Comparison of ENCODE assay signal across 27 cellular contexts in the genomic region with DNA sequence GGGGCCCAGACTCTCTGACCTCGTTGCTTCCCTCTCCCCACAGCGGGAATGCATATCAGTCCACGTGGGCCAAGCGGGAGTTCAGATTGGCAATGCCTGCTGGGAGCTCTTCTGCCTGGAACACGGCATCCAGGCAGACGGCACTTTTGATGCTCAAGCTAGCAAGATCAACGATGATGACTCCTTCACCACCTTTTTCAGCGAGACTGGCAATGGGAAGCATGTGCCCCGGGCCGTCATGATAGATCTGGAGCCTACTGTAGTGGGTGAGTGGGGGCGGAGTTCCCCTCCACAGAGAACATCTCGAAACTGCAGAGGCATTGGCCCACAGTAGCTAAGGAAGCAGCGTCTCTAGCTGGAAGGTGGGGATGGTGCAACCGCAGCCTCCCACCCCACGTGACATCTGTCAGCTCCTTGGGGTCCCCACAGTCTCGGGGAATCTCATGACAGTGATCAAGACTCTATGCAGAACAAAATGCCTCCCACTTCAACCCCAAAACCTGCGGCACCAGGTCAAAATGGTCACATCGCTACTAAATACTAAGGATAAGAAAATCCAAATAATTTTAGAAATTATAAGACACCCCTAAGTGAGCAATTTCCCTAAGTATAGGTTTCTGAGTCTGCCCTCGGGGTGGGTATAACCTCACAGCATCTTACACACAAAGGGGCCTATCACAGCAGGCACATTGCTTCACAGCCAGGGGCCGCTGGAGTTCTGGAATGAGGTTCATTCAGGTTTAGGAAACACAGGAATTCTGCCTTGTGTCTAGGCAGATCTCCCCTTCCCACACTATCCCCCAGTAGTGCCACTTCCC. TPM values are rescaled to one million over a fixed set of nuclear protein-coding genes. Genes with fewer than 3 reads are reported as not detected.
DNase-seq lines count a peak whose midpoint lies in the region; ATAC-seq, FAIRE-seq and TF ChIP-seq lines count a peak whose summit lies in the region.
"Had no signal": no experiment of that assay in that cellular context is flagged by ENCODE, and none has a peak within 500 bp of the region (broad histone marks: within the 10 kb centered on the region; RNA-seq: fewer than 3 reads in every experiment).

No MANE protein-coding gene starts in this region.

- H3K4me1 ChIP-seq in H9 (ENCODE audit: insufficient read depth, low read length) (peaks cover 3% of the 10 kb centered on the region; the same call in 1 of the 2 replicates), K562 (replicated peaks in 1 of 2; ENCODE audit: control insufficient read depth in 2 of 2, insufficient read depth in 2 of 2, low read length in 2 of 2) (peaks cover 0 to 1% of the 10 kb centered on the region in 2 experiments; a peak in 1 of 5 replicates), psoas muscle (peaks cover 54% of the 10 kb centered on the region)

- H3K27ac Mint-ChIP-seq in H9: no peak overlapping the region
- H3K27ac Mint-ChIP-seq: activated CD8-positive, alpha-beta memory T cell treated with anti-CD3 and anti-CD28 coated beads, Interleukin-2, amount 10 ng/mL, durations not matched to agents 7 days and 5 days; activated T-helper 1 cell treated with anti-CD3 and anti-CD28 coated beads, Interleukin-12 subunit alpha, Interleukin-12 subunit beta, Interleukin-2, Interleukin-4 antibody, amounts not matched to agents 30 ng/mL and 10 ng/mL and 1 ng/mL, durations not matched to agents 14 hours and 24 hours and 36 hours had no signal

- H2AFZ ChIP-seq in H9 (ENCODE audit: low read length): no peak overlapping the region
- no peak overlapping the region for H2AFZ ChIP-seq in K562 (ENCODE audit: low read depth, low read length)

- no peak overlapping the region for H3K23ac ChIP-seq in H9 (ENCODE audit: insufficient read length, low read depth, low read length)

- CTCF ChIA-PET in K562 (lab: Yijun Ruan, JAX; ENCODE audit: low intra/inter-chr PET ratio) (no interaction called here), HEK293T (lab: Yijun Ruan, JAX) (no interaction called here)

- H3K27me3 ChIP-seq in H9 (ENCODE audit: insufficient read depth, low read length) (no peaks in the 10 kb centered on the region), K562 (ENCODE audit: control insufficient read depth in 2 of 2, insufficient read depth in 2 of 2, low read length in 2 of 2) (peaks cover 9 to 20% of the 10 kb centered on the region in 2 experiments; a peak in 3 of 5 replicates), psoas muscle (ENCODE audit: insufficient read depth in 3 of 3, low read length in 2 of 3) (no peaks in the 10 kb centered on the region)

- H2BK5ac ChIP-seq in H9 (ENCODE audit: insufficient read length, low read length): no peak overlapping the region

- H3K14ac ChIP-seq in H9 (ENCODE audit: insufficient read depth, low read length): no peak overlapping the region

- no TSS peak for BruUV-seq in K562 (replicated peaks; lab: Mats Ljungman, UMichigan)

- peak; percentile 47 for DNase-seq in H9
- DNase-seq in K562 (ENCODE audit: extremely low read depth in 1 of 4, low spot score in 3 of 4): no peak
- DNase-seq in head of caudate nucleus: peak in 26 of 42 donors; percentile 29 to 77 (median 50)
- no peak for DNase-seq in retinal pigment epithelial cell (ENCODE audit: low read depth)
- no peak for DNase-seq in psoas muscle
- no peak for DNase-seq in AML-193 (lab: John Stamatoyannopoulos, UW)
- no peak for DNase-seq in HEK293T (ENCODE audit: extremely low spot score)
- DNase-seq: activated CD4-positive, alpha-beta T cell treated with anti-CD3 and anti-CD28 coated beads, Interleukin-2, amount 50 U/mL, for 1 hour; activated CD8-positive, alpha-beta memory T cell treated with anti-CD3 and anti-CD28 coated beads, Interleukin-2, amount 10 ng/mL, durations not matched to agents 7 days and 5 days; activated naive CD4-positive, alpha-beta T cell treated with anti-CD3 and anti-CD28 coated beads, Interleukin-2, amount 50 U/mL, for 16 hours; central memory CD4-positive, alpha-beta T cell; erythroblast; hypothalamus; Karpas-422; NCI-H1694; NCI-H2171; NCI-H510A treated with DMSO at 0.1 percent for 48 hours; T-helper 2 cell; trophoblast cell had no signal

- H3K18ac ChIP-seq in H9 (ENCODE audit: insufficient read length, low read depth, low read length): no peak overlapping the region

- H4K20me1 ChIP-seq in H9 (ENCODE audit: control insufficient read depth, insufficient read depth, insufficient read length) (no peaks in the 10 kb centered on the region), K562 (replicated peaks; ENCODE audit: control insufficient read depth, insufficient read depth, low read length) (no peaks in the 10 kb centered on the region)

- no peaks in the 10 kb centered on the region for H3K79me1 ChIP-seq in H9 (ENCODE audit: insufficient read depth, low read depth, low read length, poor library complexity, severe bottlenecking)

- FAIRE-seq in K562 (lab: Jason Lieb, UNC): peak; percentile 23
- FAIRE-seq: frontal cortex, H54, HTR-8/SVneo, keratinocyte had no signal

- H3K27ac ChIP-seq in H9 (ENCODE audit: insufficient read length, low read depth, low read length): no peak overlapping the region
- H3K27ac ChIP-seq in K562 (ENCODE audit: extremely low read depth, low read depth, low read length): no peak overlapping the region
- no peak overlapping the region for H3K27ac ChIP-seq in psoas muscle
- H3K27ac ChIP-seq: VCaP had no signal

- no peaks in the 10 kb centered on the region for H3K23me2 ChIP-seq in H9 (ENCODE audit: insufficient read length, low read depth, low read length, poor library complexity, severe bottlenecking)

- WGBS in H9 (ENCODE audit: extremely low coverage, insufficient read length, low lambda C conversion rate): no CpG with 5 or more reads among the region's 20 CpGs
- WGBS in K562 (ENCODE audit: insufficient coverage, low coverage, missing lambda C conversion rate): 37% methylated on average over 20 of the region's 20 CpGs
- 75 to 86% (median 84%) methylated on average over 20 of the region's 20 CpGs for WGBS in psoas muscle, 3 donors

- H3K9ac ChIP-seq in H9 (ENCODE audit: extremely low read depth, insufficient read length, low read length) (no peak overlapping the region), K562 (ENCODE audit: insufficient read depth in 1 of 2, low read depth in 2 of 2, low read length in 2 of 2) (no peak overlapping the region)

- H3K9me3 ChIP-seq in H9 (ENCODE audit: control insufficient read depth, low read depth, low read length) (no peaks in the 10 kb centered on the region), K562 (replicated peaks; ENCODE audit: control insufficient read depth, insufficient read depth, low read depth, low read length) (no peaks in the 10 kb centered on the region), psoas muscle (no peaks in the 10 kb centered on the region)

- no peak overlapping the region for H4K5ac ChIP-seq in H9 (ENCODE audit: insufficient read length, low read depth, low read length)

- no peaks in the 10 kb centered on the region for H3K79me2 ChIP-seq in H9 (ENCODE audit: insufficient read depth, low read length)
- no peaks in the 10 kb centered on the region for H3K79me2 ChIP-seq in K562 (ENCODE audit: control insufficient read depth, insufficient read depth, low read length)

- no peak overlapping the region for H2BK15ac ChIP-seq in H9 (ENCODE audit: low read depth, low read length)

- no peak for TF ChIP-seq EP300 in K562 (IDR thresholded peaks at IDR 0.05; ENCODE audit: low read length)

- H3K4me2 ChIP-seq in H9 (ENCODE audit: insufficient read depth, insufficient read length, low read length) (no peak overlapping the region), K562 (ENCODE audit: insufficient read depth, low read length) (no peak overlapping the region)

- no peak overlapping the region for H2AK5ac ChIP-seq in H9 (ENCODE audit: insufficient read length, low read length)

- no peak for TF ChIP-seq POLR2A in K562 (conservative IDR thresholded peaks at IDR 0.05)

- H2BK120ac ChIP-seq in H9 (ENCODE audit: low read depth, low read length, poor library complexity, severe bottlenecking): no peak overlapping the region

- H3K36me3 ChIP-seq in K562 (ENCODE audit: control insufficient read depth, insufficient read depth, low read length): no peaks in the 10 kb centered on the region
- H3K36me3 ChIP-seq in psoas muscle (ENCODE audit: insufficient read depth in 1 of 2, low read depth in 1 of 2): peaks cover 0 to 45% of the 10 kb centered on the region in 2 donors

- H3K4me3 ChIP-seq in K562 (no peak overlapping the region), retinal pigment epithelial cell (ENCODE audit: low read length) (no peak overlapping the region), psoas muscle (no peak overlapping the region)
- H3K4me3 ChIP-seq: lung had no signal

- H3K4me3 Mint-ChIP-seq in H9: no peak overlapping the region
- H3K4me3 Mint-ChIP-seq: activated CD8-positive, alpha-beta memory T cell treated with anti-CD3 and anti-CD28 coated beads, Interleukin-2, amount 10 ng/mL, durations not matched to agents 7 days and 5 days; activated T-helper 1 cell treated with anti-CD3 and anti-CD28 coated beads, Interleukin-12 subunit alpha, Interleukin-12 subunit beta, Interleukin-2, Interleukin-4 antibody, amounts not matched to agents 30 ng/mL and 10 ng/mL and 1 ng/mL, durations not matched to agents 14 hours and 24 hours and 36 hours had no signal

- peaks cover 2% of the 10 kb centered on the region for H3K27me3 Mint-ChIP-seq in H9 (ENCODE audit: low read depth)
- H3K27me3 Mint-ChIP-seq: activated CD8-positive, alpha-beta memory T cell treated with anti-CD3 and anti-CD28 coated beads, Interleukin-2, amount 10 ng/mL, durations not matched to agents 7 days and 5 days had no signal

- no peak overlapping the region for H3K4ac ChIP-seq in H9 (ENCODE audit: low read depth, low read length)

- no peaks in the 10 kb centered on the region for H3K9me3 Mint-ChIP-seq in H9
- H3K9me3 Mint-ChIP-seq: activated T-helper 1 cell treated with anti-CD3 and anti-CD28 coated beads, Interleukin-12 subunit alpha, Interleukin-12 subunit beta, Interleukin-2, Interleukin-4 antibody, amounts not matched to agents 30 ng/mL and 10 ng/mL and 1 ng/mL, durations not matched to agents 14 hours and 24 hours and 36 hours had no signal

- no peak overlapping the region for H2BK12ac ChIP-seq in H9 (ENCODE audit: insufficient read length, low read depth, low read length)

- ATAC-seq in K562: no peak
- ATAC-seq in psoas muscle: no peak
- ATAC-seq: activated CD8-positive, alpha-beta memory T cell treated with anti-CD3 and anti-CD28 coated beads, Interleukin-2, amount 10 ng/mL, durations not matched to agents 7 days and 5 days; SK-N-SH treated with all-trans-retinoic acid at 6 μM for 48 hours had no signal

- intact Hi-C loops in K562 (cut with micrococcal nuclease) (no loop called here), head of caudate nucleus (cut with DNase I) (no loop called here), psoas muscle (cut with DNase I) (no loop called here)

- no peak for TF ChIP-seq RAD21 in K562 (CRISPR knock-in tag; conservative IDR thresholded peaks at IDR 0.05 in 1 of 2, IDR thresholded peaks at IDR 0.05 in 1 of 2)

- H3K56ac ChIP-seq in H9 (ENCODE audit: insufficient read length, low read depth, low read length): no peak overlapping the region

- H3K36me3 Mint-ChIP-seq in H9 (ENCODE audit: insufficient read depth in 1 of 3, low read depth in 3 of 3): peaks cover 0 to 2% (median 0%) of the 10 kb centered on the region in 3 experiments; a peak in 2 of 7 replicates
- H3K36me3 Mint-ChIP-seq: activated CD8-positive, alpha-beta memory T cell treated with anti-CD3 and anti-CD28 coated beads, Interleukin-2, amount 10 ng/mL, durations not matched to agents 7 days and 5 days had no signal

- no peak overlapping the region for H3T11ph ChIP-seq in H9 (ENCODE audit: low read length)

- no peak overlapping the region for H4K8ac ChIP-seq in H9 (replicated peaks; ENCODE audit: insufficient read length, low read depth, low read length)

- in situ Hi-C loops in K562 (cut with MboI): no loop called here

- H2BK20ac ChIP-seq in H9 (ENCODE audit: low read depth, low read length, poor library complexity, severe bottlenecking): no peak overlapping the region

- H3K9me1 ChIP-seq in K562 (ENCODE audit: control insufficient read depth, insufficient read depth, low read length): no peaks in the 10 kb centered on the region

- no peak overlapping the region for H4K91ac ChIP-seq in H9 (ENCODE audit: insufficient read length, low read depth, low read length)

- POLR2A ChIA-PET in K562 (lab: Yijun Ruan, JAX) (interaction anchor here (0.6 kb wide), 1 partner anchor 1045 kb away, joined by 3 read pairs; no protein-coding TSS in a partner anchor), HEK293T (lab: Yijun Ruan, JAX) (interaction anchor here (0.7 kb wide), 1 partner anchor 28 kb away, joined by 3 read pairs; no protein-coding TSS in a partner anchor)

- TF ChIP-seq CTCF in H9 (conservative IDR thresholded peaks at IDR 0.05) (peak; percentile 29; the same call in 2 of the 3 replicates), K562 (IDR thresholded peaks at IDR 0.05 in 2 of 3, conservative IDR thresholded peaks at IDR 0.05 in 1 of 3; ENCODE audit: insufficient read depth in 2 of 3, low read depth in 1 of 3, low read length in 3 of 3) (peak in 2 of 3 experiments; percentile 32 to 40; a peak in 2 of 6 replicates), retinal pigment epithelial cell (conservative IDR thresholded peaks at IDR 0.05; ENCODE audit: low read depth, low read length) (peak; percentile 12), psoas muscle (IDR thresholded peaks at IDR 0.05) (no peak)

- H3K4me1 Mint-ChIP-seq in H9: peaks cover 11 to 12% of the 10 kb centered on the region in 2 experiments

RNA-seq across cellular contexts. Expression of gene TUBA8, which starts 11.0 kb away (rescaled TPM):
- total RNA-seq in H9 (2021) (1.6 and 2.0 TPM in 2 replicates), K562 (2014; rRNA removed) (0.73 and 0.78 TPM in 2 replicates), K562 (2014; rRNA removed; fragmentation: Illumina TruSeq; extraction: Trizol) (0.48 and 0.65 TPM in 2 replicates), K562 (2015; rRNA removed; fragmentation: Illumina TruSeq; extraction: Trizol) (0.53 and 0.76 TPM in 2 replicates), K562 (2021) (1.0 and 1.4 TPM in 2 replicates), psoas muscle (100 to 1,000 TPM in 3 of 4 donors, 10 to 100 TPM in 1; 80.2 to 150 (median 118) TPM)
- total RNA-seq in K562 (2011; cell fraction: chromatin; rRNA removed; ENCODE audit: low replicate concordance): 1.1 and 2.5 TPM in 2 replicates
- 0.79 and 1.7 TPM in 2 replicates for total RNA-seq in K562 (2011; cell fraction: nucleolus; rRNA removed)
- total RNA-seq in K562 (2011; cell fraction: nucleoplasm; rRNA removed): 1.1 and 1.3 TPM in 2 replicates
- polyA plus RNA-seq in K562 (2011; rRNA removed) (0.65 and 1.2 TPM in 2 replicates), K562 (2014; fragmentation: Illumina TruSeq; extraction: Trizol) (0.86 and 1.1 TPM in 2 replicates), K562 (2014; fragmentation: Nextera tagmentation; extraction: Ambion mirVana) (under 1 TPM; 0.07 to 0.28 TPM), K562 (2014; rRNA removed) (0.60 and 1.3 TPM in 2 replicates), psoas muscle (100 to 1,000 TPM in 2 of 3 donors, 10 to 100 TPM in 1; 38.8 to 142 (median 115) TPM)
- 1.0 and 2.3 TPM in 2 replicates for polyA plus RNA-seq in K562 (2011; cell fraction: cytosol; rRNA removed)
- 2.6 and 3.3 TPM in 2 replicates for polyA plus RNA-seq in K562 (2011; cell fraction: nucleus; rRNA removed)
- polyA plus RNA-seq in K562 (2012): 0.13 and 0.28 TPM in 2 replicates
- polyA minus RNA-seq in K562 (2011; rRNA and poly(A)+ RNA removed): 0.51 and 0.56 TPM in 2 replicates
- polyA minus RNA-seq in K562 (2011; cell fraction: cytosol; rRNA and poly(A)+ RNA removed): 0.91 TPM in 1 of 2 replicates, not detected in the other
- polyA minus RNA-seq in K562 (2011; cell fraction: nucleus; rRNA and poly(A)+ RNA removed): 0.11 and 0.40 TPM in 2 replicates

RNA-seq across cellular contexts. Expression of gene USP18, which starts 28.3 kb away (rescaled TPM):
- total RNA-seq in H9 (2021) (2.8 TPM in 2 replicates), K562 (2014; rRNA removed) (1.2 TPM in 2 replicates), K562 (2014; rRNA removed; fragmentation: Illumina TruSeq; extraction: Trizol) (0.26 and 0.73 TPM in 2 replicates), K562 (2015; rRNA removed; fragmentation: Illumina TruSeq; extraction: Trizol) (0.76 and 0.79 TPM in 2 replicates), K562 (2021) (0.62 and 0.63 TPM in 2 replicates), psoas muscle (1 to 10 TPM; 1.4 to 4.7 (median 2.6) TPM)
- total RNA-seq in K562 (2011; cell fraction: chromatin; rRNA removed; ENCODE audit: low replicate concordance): 0.19 and 0.21 TPM in 2 replicates
- total RNA-seq in K562 (2011; cell fraction: nucleolus; rRNA removed): 0.26 and 0.33 TPM in 2 replicates
- 0.29 TPM in 1 of 2 replicates, not detected in the other for total RNA-seq in K562 (2011; cell fraction: nucleoplasm; rRNA removed)
- polyA plus RNA-seq in K562 (2011; rRNA removed) (0.38 and 0.56 TPM in 2 replicates), K562 (2014; fragmentation: Illumina TruSeq; extraction: Trizol) (0.85 and 0.87 TPM in 2 replicates), K562 (2014; fragmentation: Nextera tagmentation; extraction: Ambion mirVana) (under 1 TPM; 0.30 to 0.55 TPM), K562 (2014; rRNA removed) (0.56 and 0.65 TPM in 2 replicates), psoas muscle (1 to 10 TPM; 1.6 to 4.8 (median 3.2) TPM)
- polyA plus RNA-seq in K562 (2011; cell fraction: cytosol; rRNA removed): 0.31 and 0.48 TPM in 2 replicates
- polyA plus RNA-seq in K562 (2011; cell fraction: nucleus; rRNA removed): 0.24 and 0.50 TPM in 2 replicates
- polyA plus RNA-seq in K562 (2012): 1.3 and 2.6 TPM in 2 replicates
- polyA minus RNA-seq in K562 (2011; rRNA and poly(A)+ RNA removed): 0.36 and 0.63 TPM in 2 replicates
- polyA minus RNA-seq in K562 (2011; cell fraction: cytosol; rRNA and poly(A)+ RNA removed): not detected in 2 replicates
- polyA minus RNA-seq in K562 (2011; cell fraction: nucleus; rRNA and poly(A)+ RNA removed): not detected in 2 replicates

RNA-seq across cellular contexts. Expression of gene PEX26, which starts 43.9 kb away (rescaled TPM):
- total RNA-seq in H9 (2021) (35.4 and 37.0 TPM in 2 replicates), K562 (2014; rRNA removed) (17.4 and 23.3 TPM in 2 replicates), K562 (2014; rRNA removed; fragmentation: Illumina TruSeq; extraction: Trizol) (14.4 and 15.6 TPM in 2 replicates), K562 (2015; rRNA removed; fragmentation: Illumina TruSeq; extraction: Trizol) (12.6 and 13.3 TPM in 2 replicates), K562 (2021) (35.8 and 39.6 TPM in 2 replicates), psoas muscle (10 to 100 TPM; 17.6 to 23.4 (median 19.8) TPM)
- 19.0 and 32.2 TPM in 2 replicates for total RNA-seq in K562 (2011; cell fraction: chromatin; rRNA removed; ENCODE audit: low replicate concordance)
- total RNA-seq in K562 (2011; cell fraction: nucleolus; rRNA removed): 21.4 and 24.3 TPM in 2 replicates
- 22.4 and 37.3 TPM in 2 replicates for total RNA-seq in K562 (2011; cell fraction: nucleoplasm; rRNA removed)
- polyA plus RNA-seq in K562 (2011; rRNA removed) (19.0 and 21.9 TPM in 2 replicates), K562 (2014; fragmentation: Illumina TruSeq; extraction: Trizol) (20.5 and 21.0 TPM in 2 replicates), K562 (2014; fragmentation: Nextera tagmentation; extraction: Ambion mirVana) (under 1 TPM; 0.35 to 0.72 TPM), K562 (2014; rRNA removed) (19.5 and 23.1 TPM in 2 replicates), psoas muscle (10 to 100 TPM; 11.2 to 19.0 (median 15.2) TPM)
- polyA plus RNA-seq in K562 (2011; cell fraction: cytosol; rRNA removed): 21.6 and 31.5 TPM in 2 replicates
- 17.8 and 23.4 TPM in 2 replicates for polyA plus RNA-seq in K562 (2011; cell fraction: nucleus; rRNA removed)
- polyA plus RNA-seq in K562 (2012): 18.4 and 21.4 TPM in 2 replicates
- polyA minus RNA-seq in K562 (2011; rRNA and poly(A)+ RNA removed): 14.3 and 21.6 TPM in 2 replicates
- polyA minus RNA-seq in K562 (2011; cell fraction: cytosol; rRNA and poly(A)+ RNA removed): 12.3 and 19.2 TPM in 2 replicates
- 8.6 and 12.6 TPM in 2 replicates for polyA minus RNA-seq in K562 (2011; cell fraction: nucleus; rRNA and poly(A)+ RNA removed)

Comparison
In these comparisons a context has a peak if more than half of its experiments do, and no peak if none do; other contexts are left out.
1. DNase-seq: peak in H9 (single experiment) and head of caudate nucleus (26 of 42); none in K562 (0 of 4), retinal pigment epithelial cell (single experiment), psoas muscle (0 of 2), AML-193 (0 of 2) and HEK293T (single experiment).
2. RNA of gene TUBA8, which starts 11.0 kb away (total RNA-seq): 80.2 to 150 TPM in psoas muscle; 1.6 to 2.0 TPM in H9 and 0.48 to 2.5 TPM in K562; every median in the first group is over 10 times any median in the second.